ENCODE assay signal across 16 cellular contexts in the genomic region with DNA sequence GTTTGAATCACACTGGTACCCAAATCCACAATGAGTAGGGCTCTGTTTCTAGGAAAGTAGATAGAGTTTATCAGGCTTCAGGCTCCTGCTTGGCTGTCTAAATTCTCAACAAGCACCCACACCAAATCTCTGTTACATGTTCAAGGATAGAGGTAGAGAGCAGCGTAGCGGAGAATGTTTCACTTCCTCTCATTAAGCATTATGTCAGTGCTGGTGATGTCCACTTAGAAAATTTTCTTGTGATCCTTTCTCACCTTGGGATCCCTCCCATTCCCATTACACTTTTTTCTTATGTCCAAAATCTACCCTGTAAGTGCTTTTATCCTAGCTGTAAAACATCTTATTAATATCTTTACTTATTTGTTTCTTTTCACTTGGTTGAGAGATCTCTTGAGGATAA. TPM values are rescaled to one million over a fixed set of nuclear protein-coding genes. Genes with fewer than 3 reads are reported as not detected.
DNase-seq lines count a peak whose midpoint lies in the region; ATAC-seq and TF ChIP-seq lines count a peak whose summit lies in the region.
"Had no signal": no experiment of that assay in that cellular context is flagged by ENCODE, and none has a peak within 500 bp of the region (broad histone marks: within the 10 kb centered on the region; RNA-seq: fewer than 3 reads in every experiment).

No MANE protein-coding gene starts in this region.

- H3K9me2 ChIP-seq in OCI-LY7 (ENCODE audit: insufficient read depth, low read length) = no peaks in the 10 kb centered on the region

- CTCF ChIA-PET in OCI-LY7 (lab: Charles Lee; ENCODE audit: unreplicated experiment) = no interaction called here
- CTCF ChIA-PET in mammary epithelial cell (lab: Charles Lee; ENCODE audit: low non-redundant PET) = no interaction called here

- no peaks in the 10 kb centered on the region for H3K27me3 ChIP-seq in mammary epithelial cell (ENCODE audit: insufficient read depth, low read length)
- H3K27me3 ChIP-seq: neutrophil had no signal

- H4K20me1 ChIP-seq in OCI-LY7 (ENCODE audit: insufficient read depth, low read length) (no peaks in the 10 kb centered on the region), mammary epithelial cell (ENCODE audit: insufficient read depth, low read length) (no peaks in the 10 kb centered on the region)

- POLR2A ChIA-PET in OCI-LY7 (lab: Charles Lee) = interaction anchor here (0.6 to 1.3 kb wide), 3 partner anchors 10 to 64 kb away, joined by 3 to 6 read pairs (median 5); no protein-coding TSS in a partner anchor

- in situ Hi-C loops in mammary epithelial cell (cut with MboI; ENCODE audit: low sequenced_read_pairs in 2 of 2) = no loop called here

- intact Hi-C loops in OCI-LY7 (cut with micrococcal nuclease; ENCODE audit: unreplicated experiment) = no loop called here
- intact Hi-C loops in mammary epithelial cell (cut with micrococcal nuclease) = no loop called here

- H3K9me3 ChIP-seq in OCI-LY7 (ENCODE audit: low read length) (no peaks in the 10 kb centered on the region), mammary epithelial cell (replicated peaks; ENCODE audit: insufficient read depth, low read length) (peaks cover 2% of the 10 kb centered on the region)
- H3K9me3 ChIP-seq: neutrophil had no signal

- TF ChIP-seq CTCF in OCI-LY7 (conservative IDR thresholded peaks at IDR 0.05; ENCODE audit: low read length) = no peak
- TF ChIP-seq CTCF in mammary epithelial cell (conservative IDR thresholded peaks at IDR 0.05 in 1 of 2, IDR thresholded peaks at IDR 0.05 in 1 of 2; ENCODE audit: extremely low read depth in 1 of 2, insufficient read depth in 1 of 2, low read depth in 1 of 2, low read length in 2 of 2) = no peak

- ATAC-seq in GM18508 (IDR thresholded peaks at IDR 0.05; ENCODE audit: insufficient read depth, unreplicated experiment) (peak; percentile 72), GM21367 (IDR thresholded peaks at IDR 0.05; ENCODE audit: unreplicated experiment) (peak; percentile 94), HG03045 (IDR thresholded peaks at IDR 0.05; ENCODE audit: unreplicated experiment) (peak; percentile 57)
- ATAC-seq: stimulated activated memory B cell treated with anti-CD40 and anti-IgM and Interleukin-4, amounts not matched to agents 10 μg/mL and 1 μg/mL and 100 μg/mL, for 72 hours had no signal

- H3K27ac ChIP-seq in OCI-LY7 (ENCODE audit: low read depth, low read length, poor library complexity, severe bottlenecking) (no peak overlapping the region), mammary epithelial cell (ENCODE audit: insufficient read depth, low read depth, low read length) (no peak overlapping the region)
- H3K27ac ChIP-seq: epithelial cell of prostate, GM23248, neutrophil had no signal

- peak overlapping the region; percentile 16 for H3K4me2 ChIP-seq in OCI-LY7 (ENCODE audit: low read length)
- no peak overlapping the region for H3K4me2 ChIP-seq in mammary epithelial cell (ENCODE audit: insufficient read depth, low read depth, low read length)

- H3K36me3 ChIP-seq in OCI-LY7 (ENCODE audit: insufficient read depth, low read length) (no peaks in the 10 kb centered on the region), mammary epithelial cell (ENCODE audit: insufficient read depth, low read length) (no peaks in the 10 kb centered on the region)
- H3K36me3 ChIP-seq: neutrophil had no signal

- H3K4me3 ChIP-seq in OCI-LY7 (ENCODE audit: low read depth, low read length, poor library complexity, severe bottlenecking) (no peak overlapping the region), mammary epithelial cell (replicated peaks in 1 of 3; ENCODE audit: insufficient read depth in 1 of 3, low read depth in 2 of 3, low read length in 3 of 3) (no peak overlapping the region)
- H3K4me3 ChIP-seq: GM23248 had no signal

- DNase-seq in OCI-LY7 (ENCODE audit: low spot score) (peak; percentile 57), NCI-H1417 treated with DMSO at 0.1 percent for 48 hours (lab: John Stamatoyannopoulos, UW) (no peak), NCI-H187 treated with DMSO at 0.1 percent for 48 hours (lab: John Stamatoyannopoulos, UW) (no peak), NCI-H524 (lab: John Stamatoyannopoulos, UW) (no peak), mammary epithelial cell (no peak)
- DNase-seq: activated CD4-positive, alpha-beta T cell treated with anti-CD3 and anti-CD28 coated beads, Interleukin-2, amount 10 ng/mL, durations not matched to agents 7 days and 5 days; DMS153; GM23248; NCI-H69 had no signal

- BruUV-seq in OCI-LY7 (replicated peaks; lab: Mats Ljungman, UMichigan) (no TSS peak), mammary epithelial cell (replicated peaks; lab: Mats Ljungman, UMichigan) (no TSS peak)

- H3K4me1 ChIP-seq in OCI-LY7 (ENCODE audit: insufficient read depth, low read length, poor library complexity, severe bottlenecking) (peaks cover 11% of the 10 kb centered on the region), mammary epithelial cell (ENCODE audit: insufficient read depth, low read length) (no peaks in the 10 kb centered on the region)

- WGBS in mammary epithelial cell (ENCODE audit: low coverage, missing lambda C conversion rate) = 100% methylated on average over 2 of the region's 2 CpGs

- dilution Hi-C loops in mammary epithelial cell (cut with HindIII; ENCODE audit: low sequenced_read_pairs) = no loop called here

- no peak overlapping the region for H3K9ac ChIP-seq in mammary epithelial cell (ENCODE audit: insufficient read depth, low read length)
- H3K9ac ChIP-seq: GM23248 had no signal

- H2AFZ ChIP-seq in OCI-LY7 (ENCODE audit: low read length) (no peak overlapping the region), mammary epithelial cell (ENCODE audit: low read depth, low read length) (no peak overlapping the region)
- H2AFZ ChIP-seq: GM23248 had no signal

- H3K79me2 ChIP-seq in OCI-LY7 (ENCODE audit: insufficient read depth, low read depth, low read length) = no peaks in the 10 kb centered on the region
- H3K79me2 ChIP-seq in mammary epithelial cell (ENCODE audit: insufficient read depth, low read length) = no peaks in the 10 kb centered on the region

RNA-seq across cellular contexts. Expression of gene GCSAM, which starts 34.7 kb away (rescaled TPM):
- total RNA-seq in OCI-LY7 (2014; rRNA removed; shearing (Covaris generic)) = 160 and 193 TPM in 2 replicates
- total RNA-seq in OCI-LY7 (2022) (195 and 247 TPM in 2 replicates), mammary epithelial cell (1 to 10 TPM; 1.5 to 2.2 TPM)
- polyA plus RNA-seq in mammary epithelial cell = 3.5 TPM
- 7.8 TPM for polyA minus RNA-seq in mammary epithelial cell
- total RNA-seq: GM23248, RPMI7951 had no signal

Comparison
In these comparisons a context has a peak if more than half of its experiments do, and no peak if none do; other contexts are left out.
1. RNA of gene GCSAM, which starts 34.7 kb away (total RNA-seq): 160 to 247 TPM in OCI-LY7; 1.5 to 2.2 TPM in mammary epithelial cell; every median in the first group is over 10 times any median in the second.
2. Peak in every context shown above with its lines, with median percentiles within 50 percentile points of each other: ATAC-seq.